In the genomic region with DNA sequence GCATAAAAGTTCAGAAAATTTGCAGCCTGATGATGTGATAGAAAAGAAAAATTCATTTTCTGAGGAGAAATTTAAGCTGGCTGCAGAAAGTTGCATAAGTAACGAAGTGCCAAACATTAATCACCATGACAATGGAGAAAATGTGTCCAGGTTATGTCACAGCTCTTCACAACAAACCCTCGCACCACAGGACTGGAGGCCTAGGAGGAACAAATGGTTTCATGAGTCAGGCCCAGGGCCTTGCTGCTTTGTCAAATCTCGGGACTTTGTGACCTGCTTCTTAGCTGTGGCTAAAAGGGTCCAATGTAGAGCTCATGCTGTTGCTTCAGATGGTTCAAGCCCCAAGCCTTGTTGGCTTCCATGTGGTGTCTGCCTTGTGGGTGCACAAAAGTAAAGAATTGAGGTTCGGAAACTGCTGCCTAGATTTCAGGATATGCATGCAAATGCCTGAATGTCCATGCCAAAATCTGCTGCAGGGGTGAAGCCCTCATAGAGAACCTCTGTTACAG, we compare ENCODE assay signal across 22 cellular contexts.
"Had no signal": no experiment of that assay in that cellular context is flagged by ENCODE, and none has a peak within 500 bp of the region (broad histone marks: within the 10 kb centered on the region; RNA-seq: fewer than 3 reads in every experiment).

No MANE protein-coding gene starts in this region.

- H3K4me1 ChIP-seq: left ventricle myocardium inferior, pancreas, prostate gland, tibial nerve, uterus had no signal

- H3K27ac ChIP-seq: left ventricle myocardium inferior, pancreas, prostate gland, skin epidermis, tibial nerve, uterus had no signal

- DNase-seq: hypothalamus; islet precursor cell; left ventricle myocardium inferior; midbrain; mucosa of descending colon; naive thymus-derived CD4-positive, alpha-beta T cell; nucleus accumbens; pancreas; retina; right cardiac atrium; stimulated activated CD4-positive, alpha-beta T cell treated with anti-CD3 and anti-CD28 coated beads, Interleukin-12 subunit alpha, Interleukin-12 subunit beta, amount 100 ng/mL, for 4 hours; stimulated activated CD4-positive, alpha-beta T cell treated with anti-CD3 and anti-CD28 coated beads, Interleukin-2, amount 100 ng/mL, for 48 hours; stimulated activated CD4-positive, alpha-beta T cell treated with anti-CD3 and anti-CD28 coated beads, Interleukin-4, amount 100 ng/mL, for 4 hours; stimulated activated CD8-positive, alpha-beta memory T cell treated with anti-CD3 and anti-CD28 coated beads, Interleukin-4, amount 100 ng/mL, for 48 hours; stimulated activated naive CD4-positive, alpha-beta T cell treated with Interleukin-2 at 50 U/mL for 16 hours; stimulated activated naive CD8-positive, alpha-beta T cell treated with anti-CD3 and anti-CD28 coated beads, Interleukin-15, amount 100 ng/mL, for 72 hours; substantia nigra; uterus had no signal

- H3K27me3 ChIP-seq: pancreas, tibial nerve, uterus had no signal

- H3K36me3 ChIP-seq: left ventricle myocardium inferior, pancreas, prostate gland, tibial nerve, uterus had no signal

- H3K4me3 ChIP-seq: left ventricle myocardium inferior, lung, mucosa of descending colon, pancreas, prostate gland, skin epidermis, tibial nerve, uterus had no signal

- H3K9me3 ChIP-seq: prostate gland, uterus had no signal
